Comparison of ENCODE assay signal across 8 cellular contexts in the genomic region with DNA sequence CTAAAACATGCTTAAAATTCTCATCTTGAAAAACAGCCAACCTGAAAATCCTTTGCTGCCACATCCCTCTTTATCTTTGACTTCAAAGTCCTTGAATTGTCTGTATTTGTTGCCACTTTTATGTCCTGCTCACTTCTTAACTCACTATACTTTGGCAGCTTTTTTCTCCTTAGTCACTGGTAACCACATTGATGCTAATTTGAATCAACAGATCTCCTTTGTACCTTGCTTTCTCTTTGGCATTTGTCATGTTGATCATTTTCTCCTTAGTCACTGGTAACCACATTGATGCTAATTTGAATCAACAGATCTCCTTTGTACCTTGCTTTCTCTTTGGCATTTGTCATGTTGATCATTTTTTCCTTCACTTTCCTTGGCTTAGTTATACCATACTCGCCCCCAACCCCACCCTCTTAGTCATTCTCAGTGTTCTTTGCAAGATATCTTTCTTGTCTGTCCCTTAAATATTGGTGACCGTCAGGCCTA. TPM values are rescaled to one million over a fixed set of nuclear protein-coding genes. Genes with fewer than 3 reads are reported as not detected.
DNase-seq lines count a peak whose midpoint lies in the region; ATAC-seq and TF ChIP-seq lines count a peak whose summit lies in the region.
"Not testable (repeated sequence)": the region's sequence is repeated elsewhere in the genome, so short reads cannot be mapped to it uniquely, and the experiment has no call there.

No MANE protein-coding gene starts in this region.

- not testable (repeated sequence) for H3K27ac ChIP-seq in GM23248

- peak; percentile 40 for ATAC-seq in GM18517 (IDR thresholded peaks at IDR 0.05; ENCODE audit: unreplicated experiment)
- ATAC-seq in HG03196 (IDR thresholded peaks at IDR 0.05; ENCODE audit: unreplicated experiment), result peak; percentile 51
- ATAC-seq in natural killer cell treated with Interleukin-12 subunit alpha and Interleukin-12 subunit beta and Interleukin-15 and Interleukin-18, amount 100 ng/mL, for 72 hours, result peak; percentile 87 to 92
- peak; percentile 96 for ATAC-seq in stimulated activated naive CD8-positive, alpha-beta T cell treated with anti-CD3 and anti-CD28 coated beads, Interleukin-15, amount 100 ng/mL, for 72 hours

- not testable (repeated sequence) for H3K4me3 ChIP-seq in GM23248

- H3K9me3 Mint-ChIP-seq in chondrocyte (ENCODE audit: low read depth); natural killer cell treated with Interleukin-12 subunit alpha and Interleukin-12 subunit beta and Interleukin-15 and Interleukin-18, amount 100 ng/mL, for 72 hours; stimulated activated naive CD8-positive, alpha-beta T cell treated with anti-CD3 and anti-CD28 coated beads, Interleukin-15, amount 100 ng/mL, for 72 hours: not testable (repeated sequence)

- not testable (repeated sequence) for H4K20me1 ChIP-seq in GM23248 (ENCODE audit: insufficient read depth)

- not testable (repeated sequence) for H3K9ac ChIP-seq in GM23248

- in situ Hi-C loops in GM23248 (cut with MboI), result not testable (repeated sequence)

- 28 to 30% methylated on average over 2 of the region's 2 CpGs for WGBS in GM23248 (ENCODE audit: low coverage in 1 of 2, low lambda C conversion rate in 2 of 2, missing lambda C conversion rate in 2 of 2), 2 experiments

- peaks cover 37% of the 10 kb centered on the region for H3K4me1 Mint-ChIP-seq in chondrocyte (ENCODE audit: low read depth)
- H3K4me1 Mint-ChIP-seq in natural killer cell treated with Interleukin-12 subunit alpha and Interleukin-12 subunit beta and Interleukin-15 and Interleukin-18, amount 100 ng/mL, for 72 hours (ENCODE audit: low read depth in 2 of 2), result peaks cover 23 to 38% of the 10 kb centered on the region in 2 donors
- H3K4me1 Mint-ChIP-seq in stimulated activated naive CD8-positive, alpha-beta T cell treated with anti-CD3 and anti-CD28 coated beads, Interleukin-15, amount 100 ng/mL, for 72 hours, result peaks cover 46% of the 10 kb centered on the region

- H3K36me3 Mint-ChIP-seq in chondrocyte (ENCODE audit: low read depth); natural killer cell treated with Interleukin-12 subunit alpha and Interleukin-12 subunit beta and Interleukin-15 and Interleukin-18, amount 100 ng/mL, for 72 hours: not testable (repeated sequence)

- H2AFZ ChIP-seq in GM23248, result not testable (repeated sequence)

- H3K27me3 ChIP-seq in GM23248 (replicated peaks; ENCODE audit: insufficient read depth), result not testable (repeated sequence)

- H3K9me3 ChIP-seq in GM23248 (ENCODE audit: low read depth), result not testable (repeated sequence)

- not testable (repeated sequence) for H3K27me3 Mint-ChIP-seq in chondrocyte (ENCODE audit: low read depth); natural killer cell treated with Interleukin-12 subunit alpha and Interleukin-12 subunit beta and Interleukin-15 and Interleukin-18, amount 100 ng/mL, for 72 hours; stimulated activated naive CD8-positive, alpha-beta T cell treated with anti-CD3 and anti-CD28 coated beads, Interleukin-15, amount 100 ng/mL, for 72 hours

- H3K4me1 ChIP-seq in GM23248 (ENCODE audit: insufficient read depth), result peaks cover 20% of the 10 kb centered on the region

- peak overlapping the region; percentile 24 for H3K4me2 ChIP-seq in GM23248 (ENCODE audit: unreplicated experiment)

- H3K9me2 ChIP-seq in GM23248 (ENCODE audit: insufficient read depth), result not testable (repeated sequence)

- DNase-seq in GM23248, result peak; percentile 42
- DNase-seq in OCI-M1 (lab: John Stamatoyannopoulos, UW), result peak; percentile 0
- DNase-seq in activated CD8-positive, alpha-beta memory T cell treated with anti-CD3 and anti-CD28 coated beads, Interleukin-2, amount 50 U/mL, for 4 hours, result peak; percentile 33
- not testable (repeated sequence) for DNase-seq in chondrocyte (ENCODE audit: low spot score); natural killer cell treated with Interleukin-12 subunit alpha and Interleukin-12 subunit beta and Interleukin-15 and Interleukin-18, amount 100 ng/mL, for 72 hours (ENCODE audit: low spot score)
- DNase-seq in stimulated activated naive CD8-positive, alpha-beta T cell treated with anti-CD3 and anti-CD28 coated beads, Interleukin-15, amount 100 ng/mL, for 72 hours, result peak; percentile 15 to 36

- not testable (repeated sequence) for TF ChIP-seq CTCF in chondrocyte (IDR thresholded peaks at IDR 0.05)

- not testable (repeated sequence) for H3K4me3 Mint-ChIP-seq in chondrocyte (ENCODE audit: unreplicated experiment)
- H3K4me3 Mint-ChIP-seq in natural killer cell treated with Interleukin-12 subunit alpha and Interleukin-12 subunit beta and Interleukin-15 and Interleukin-18, amount 100 ng/mL, for 72 hours, result peak overlapping the region; percentile 56
- peak overlapping the region; percentile 36 to 55 for H3K4me3 Mint-ChIP-seq in stimulated activated naive CD8-positive, alpha-beta T cell treated with anti-CD3 and anti-CD28 coated beads, Interleukin-15, amount 100 ng/mL, for 72 hours

- H3K36me3 ChIP-seq in GM23248 (ENCODE audit: low read depth), result not testable (repeated sequence)

- H3K79me2 ChIP-seq in GM23248 (ENCODE audit: insufficient read depth), result peaks cover 95% of the 10 kb centered on the region

- peaks cover 17% of the 10 kb centered on the region; the same call in 1 of the 2 replicates for H3F3A ChIP-seq in GM23248 (ENCODE audit: insufficient read depth)

- peak overlapping the region; percentile 23 for H3K27ac Mint-ChIP-seq in chondrocyte (ENCODE audit: unreplicated experiment)
- H3K27ac Mint-ChIP-seq in natural killer cell treated with Interleukin-12 subunit alpha and Interleukin-12 subunit beta and Interleukin-15 and Interleukin-18, amount 100 ng/mL, for 72 hours, result peak overlapping the region; percentile 39 to 60
- peak overlapping the region; percentile 35 to 36 for H3K27ac Mint-ChIP-seq in stimulated activated naive CD8-positive, alpha-beta T cell treated with anti-CD3 and anti-CD28 coated beads, Interleukin-15, amount 100 ng/mL, for 72 hours

RNA-seq across cellular contexts. Expression of a gene that starts 8.6 kb away (rescaled TPM):
- total RNA-seq in GM23248 (2014; rRNA removed; shearing (Covaris generic)), result 32.4 and 55.0 TPM in 2 replicates
- polyA plus RNA-seq in GM23248 (2016; fragmentation: Nextera tagmentation; extraction: Ambion mirVana), result 9.9 and 12.0 TPM in 2 replicates
- total RNA-seq in chondrocyte, result 32.9 to 44.0 TPM (median 35.0 TPM) in 3 replicates
- 10 to 100 TPM; 41.2 to 45.3 TPM for total RNA-seq in natural killer cell treated with Interleukin-12 subunit alpha and Interleukin-12 subunit beta and Interleukin-15 and Interleukin-18, amount 100 ng/mL, for 72 hours

Comparison
In these comparisons a context has a peak if more than half of its experiments do, and no peak if none do; other contexts are left out.
1. ATAC-seq: peak in every context shown above with its lines; median percentile 96 in stimulated activated naive CD8-positive, alpha-beta T cell treated with anti-CD3 and anti-CD28 coated beads, Interleukin-15, amount 100 ng/mL, for 72 hours; 90 in natural killer cell treated with Interleukin-12 subunit alpha and Interleukin-12 subunit beta and Interleukin-15 and Interleukin-18, amount 100 ng/mL, for 72 hours; 51 in HG03196; 40 in GM18517.